Comparison of ENCODE assay signal across 16 cellular contexts in genomic region chr1:235557495-235557894, GRCh38. TPM values are rescaled to one million over a fixed set of nuclear protein-coding genes. Genes with fewer than 3 reads are reported as not detected.
A peak's percentile ranks its signal among the peaks of the same experiment; 100 is the strongest.
DNase-seq lines count a peak whose midpoint lies in the region; ATAC-seq, FAIRE-seq and TF ChIP-seq lines count a peak whose summit lies in the region.
"Had no signal": no experiment of that assay in that cellular context is flagged by ENCODE, and none has a peak within 500 bp of the region (broad histone marks: within the 10 kb centered on the region; RNA-seq: fewer than 3 reads in every experiment).

No MANE protein-coding gene starts in this region.

- H3K27me3 ChIP-seq in DND-41 (ENCODE audit: insufficient read depth, low read length, poor library complexity) (no peaks in the 10 kb centered on the region), endothelial cell of umbilical vein (ENCODE audit: control insufficient read depth in 2 of 2, insufficient read depth in 2 of 2, low read length in 2 of 2) (no peaks in the 10 kb centered on the region)
- H3K27me3 ChIP-seq: heart right ventricle, tibial nerve had no signal

- H3K9me2 ChIP-seq in OCI-LY7 (ENCODE audit: insufficient read depth, low read length): no peaks in the 10 kb centered on the region

- H3K36me3 ChIP-seq in DND-41 (ENCODE audit: insufficient read depth, low read length): no peaks in the 10 kb centered on the region
- no peaks in the 10 kb centered on the region for H3K36me3 ChIP-seq in OCI-LY7 (ENCODE audit: insufficient read depth, low read length)
- H3K36me3 ChIP-seq in endothelial cell of umbilical vein (ENCODE audit: control insufficient read depth in 2 of 2, extremely low read depth in 1 of 2, insufficient read depth in 2 of 2, low read length in 2 of 2): no peaks in the 10 kb centered on the region
- H3K36me3 ChIP-seq: heart right ventricle, lower lobe of right lung, tibial nerve had no signal

- H3K9me3 ChIP-seq in DND-41 (ENCODE audit: insufficient read depth, low read length, severe bottlenecking): no peaks in the 10 kb centered on the region
- H3K9me3 ChIP-seq in OCI-LY7 (ENCODE audit: low read length): no peaks in the 10 kb centered on the region
- no peaks in the 10 kb centered on the region for H3K9me3 ChIP-seq in endothelial cell of umbilical vein (replicated peaks; ENCODE audit: control insufficient read depth, insufficient read depth, low read length)
- H3K9me3 ChIP-seq: lower lobe of right lung had no signal

- peak; percentile 44 for FAIRE-seq in endothelial cell of umbilical vein (lab: Jason Lieb, UNC)
- FAIRE-seq: TTC549 had no signal

- no peak overlapping the region for H3K9ac ChIP-seq in DND-41 (ENCODE audit: low read depth, low read length)
- no peak overlapping the region for H3K9ac ChIP-seq in endothelial cell of umbilical vein (replicated peaks; ENCODE audit: extremely low read depth, insufficient read depth, low read length)

- intact Hi-C loops in OCI-LY7 (cut with micrococcal nuclease; ENCODE audit: unreplicated experiment): no loop called here
- intact Hi-C loops in endothelial cell of umbilical vein (cut with micrococcal nuclease): loop anchor here (1.0 kb wide), 1 partner anchor 226 kb away; no protein-coding TSS in a partner anchor

- dilution Hi-C loops in endothelial cell of umbilical vein (cut with MboI; ENCODE audit: extremely low pct_ligation_motif_present, low sequenced_read_pairs): no loop called here

- no peak overlapping the region for H3K4me2 ChIP-seq in DND-41 (ENCODE audit: insufficient read depth, low read length)
- no peak overlapping the region for H3K4me2 ChIP-seq in OCI-LY7 (ENCODE audit: low read length)
- H3K4me2 ChIP-seq in endothelial cell of umbilical vein (ENCODE audit: insufficient read depth, low read length): no peak overlapping the region

- POLR2A ChIA-PET in OCI-LY7 (lab: Charles Lee) (interaction anchor here (0.6 kb wide), 1 partner anchor 505 kb away, joined by 4 read pairs; no protein-coding TSS in a partner anchor), endothelial cell of umbilical vein (lab: Charles Lee) (no interaction called here)

- H3K4me3 ChIP-seq in DND-41 (ENCODE audit: low read depth in 1 of 2, low read length in 2 of 2) (no peak overlapping the region), OCI-LY7 (ENCODE audit: low read depth, low read length, poor library complexity, severe bottlenecking) (no peak overlapping the region), endothelial cell of umbilical vein (replicated peaks in 1 of 3; ENCODE audit: insufficient read depth in 1 of 3, low read depth in 1 of 3, low read length in 3 of 3) (no peak overlapping the region)
- H3K4me3 ChIP-seq: heart right ventricle, lower lobe of right lung, tibial nerve had no signal

- no peak overlapping the region for H3K27ac ChIP-seq in 22Rv1
- no peak overlapping the region for H3K27ac ChIP-seq in DND-41 (ENCODE audit: low read length)
- no peak overlapping the region for H3K27ac ChIP-seq in OCI-LY7 (ENCODE audit: low read depth, low read length, poor library complexity, severe bottlenecking)
- H3K27ac ChIP-seq in endothelial cell of umbilical vein (ENCODE audit: insufficient read depth, low read depth, low read length): no peak overlapping the region
- H3K27ac ChIP-seq: heart right ventricle, lower lobe of right lung, tibial nerve had no signal

- H2AFZ ChIP-seq in DND-41 (ENCODE audit: low read depth, low read length): no peak overlapping the region
- H2AFZ ChIP-seq in OCI-LY7 (ENCODE audit: low read length): no peak overlapping the region
- H2AFZ ChIP-seq in endothelial cell of umbilical vein (ENCODE audit: low read depth, low read length): no peak overlapping the region

- peak; percentile 25 for DNase-seq in DND-41
- peak; percentile 6 for DNase-seq in OCI-LY7 (ENCODE audit: low spot score)
- no peak for DNase-seq in endothelial cell of umbilical vein (ENCODE audit: low read depth, low spot score)
- DNase-seq in NCI-H2227 (lab: John Stamatoyannopoulos, UW; ENCODE audit: unreplicated experiment): no peak
- DNase-seq in UCSD-AML1 (lab: John Stamatoyannopoulos, UW; ENCODE audit: unreplicated experiment): no peak
- DNase-seq: CD4-positive, alpha-beta T cell; effector CD4-positive, alpha-beta T cell; heart right ventricle; lower lobe of right lung; NCI-H2081; posterior cingulate gyrus had no signal

- ATAC-seq in DND-41 (ENCODE audit: insufficient read depth, low read depth) (no peak; the same call in 2 of the 3 replicates), HG03280 (IDR thresholded peaks at IDR 0.05; ENCODE audit: unreplicated experiment) (no peak), GM18868 (IDR thresholded peaks at IDR 0.05; ENCODE audit: unreplicated experiment) (no peak)
- ATAC-seq: heart right ventricle, lower lobe of right lung had no signal

- H4K20me1 ChIP-seq in DND-41 (ENCODE audit: insufficient read depth, low read length) (no peaks in the 10 kb centered on the region), OCI-LY7 (ENCODE audit: insufficient read depth, low read length) (no peaks in the 10 kb centered on the region), endothelial cell of umbilical vein (replicated peaks; ENCODE audit: control insufficient read depth, extremely low read depth, insufficient read depth, low read length) (no peaks in the 10 kb centered on the region)

- CTCF ChIA-PET in OCI-LY7 (lab: Charles Lee; ENCODE audit: unreplicated experiment) (no interaction called here), endothelial cell of umbilical vein (lab: Charles Lee) (interaction anchor here (1.3 to 2.7 kb wide), 6 partner anchors 13 to 415 kb away, joined by 3 to 9 read pairs (median 7); no protein-coding TSS in a partner anchor)

- H3K9me1 ChIP-seq in endothelial cell of umbilical vein (replicated peaks; ENCODE audit: control insufficient read depth, extremely low read depth, insufficient read depth, low read length): no peaks in the 10 kb centered on the region

- TF ChIP-seq CTCF in 22Rv1 (IDR thresholded peaks at IDR 0.05) (peak; percentile 69), DND-41 (IDR thresholded peaks at IDR 0.05; ENCODE audit: borderline replicate concordance, extremely low read depth, low read length, poor library complexity, severe bottlenecking) (peak; percentile 48), OCI-LY7 (conservative IDR thresholded peaks at IDR 0.05; ENCODE audit: low read length) (peak; percentile 68), endothelial cell of umbilical vein (IDR thresholded peaks at IDR 0.05; ENCODE audit: extremely low read depth in 1 of 2, insufficient read depth in 1 of 2, low read depth in 1 of 2, low read length in 2 of 2) (peak; percentile 11 to 15)

- no peak for TF ChIP-seq POLR2A in endothelial cell of umbilical vein (IDR thresholded peaks at IDR 0.05; ENCODE audit: low read depth, low read length)

- BruUV-seq in OCI-LY7 (replicated peaks; lab: Mats Ljungman, UMichigan): no TSS peak
- BruUV-seq in endothelial cell of umbilical vein (replicated peaks; lab: Mats Ljungman, UMichigan): no TSS peak

- no peaks in the 10 kb centered on the region for H3K4me1 ChIP-seq in DND-41 (ENCODE audit: insufficient read depth, low read length)
- H3K4me1 ChIP-seq in OCI-LY7 (ENCODE audit: insufficient read depth, low read length, poor library complexity, severe bottlenecking): no peaks in the 10 kb centered on the region
- no peaks in the 10 kb centered on the region for H3K4me1 ChIP-seq in endothelial cell of umbilical vein (ENCODE audit: control insufficient read depth, extremely low read depth, insufficient read depth, low read length)
- H3K4me1 ChIP-seq: lower lobe of right lung, tibial nerve had no signal

- H3K79me2 ChIP-seq in DND-41 (ENCODE audit: insufficient read depth, low read length) (no peaks in the 10 kb centered on the region), OCI-LY7 (ENCODE audit: insufficient read depth, low read depth, low read length) (no peaks in the 10 kb centered on the region), endothelial cell of umbilical vein (ENCODE audit: control insufficient read depth, insufficient read depth, low read length) (no peaks in the 10 kb centered on the region)

TF ChIP-seq in endothelial cell of umbilical vein, 7 proteins besides CTCF, POLR2A, EP300 and RAD21:
- TF ChIP-seq GATA2 (IDR thresholded peaks at IDR 0.05; ENCODE audit: insufficient read depth, insufficient read length, low read depth, low read length): no peak
- TF ChIP-seq POLR2AphosphoS5 (IDR thresholded peaks at IDR 0.05; ENCODE audit: insufficient read depth, low read depth, low read length): no peak
- no peak for TF ChIP-seq JUN (IDR thresholded peaks at IDR 0.05; ENCODE audit: borderline replicate concordance, insufficient read depth, insufficient read length, low read depth)
- TF ChIP-seq MAX (IDR thresholded peaks at IDR 0.05; ENCODE audit: insufficient read depth, insufficient read length): no peak
- TF ChIP-seq FOS (IDR thresholded peaks at IDR 0.05; ENCODE audit: borderline replicate concordance, insufficient read depth, low read length): no peak
- TF ChIP-seq EZH2 (IDR thresholded peaks at IDR 0.05; ENCODE audit: borderline replicate concordance, low read depth, low read length, severe bottlenecking): no peak
- no peak for TF ChIP-seq MYC (IDR thresholded peaks at IDR 0.05; ENCODE audit: low read depth, low read length)

RNA-seq across cellular contexts. Expression of gene B3GALNT2, which starts 53.2 kb away (rescaled TPM):
- 18.6 and 20.7 TPM in 2 replicates for total RNA-seq in OCI-LY7 (2014; rRNA removed; shearing (Covaris generic))
- 23.4 and 24.3 TPM in 2 replicates for total RNA-seq in OCI-LY7 (2022)
- 30.0 and 32.2 TPM in 2 replicates for total RNA-seq in endothelial cell of umbilical vein
- polyA plus RNA-seq in endothelial cell of umbilical vein: 8.7 and 12.0 TPM in 2 replicates
- polyA plus RNA-seq in endothelial cell of umbilical vein (2011; cell fraction: cytosol; rRNA removed): 10.3 and 11.9 TPM in 2 replicates
- 23.7 and 24.0 TPM in 2 replicates for polyA plus RNA-seq in endothelial cell of umbilical vein (2011; cell fraction: nucleus; rRNA removed)
- polyA plus RNA-seq in endothelial cell of umbilical vein (2012): 15.6 and 17.8 TPM in 2 replicates
- 38.1 and 50.6 TPM in 2 replicates for polyA minus RNA-seq in endothelial cell of umbilical vein
- polyA minus RNA-seq in endothelial cell of umbilical vein (2011; cell fraction: cytosol; rRNA and poly(A)+ RNA removed): 35.1 TPM
- polyA minus RNA-seq in endothelial cell of umbilical vein (2011; cell fraction: nucleus; rRNA and poly(A)+ RNA removed): 35.3 and 37.4 TPM in 2 replicates

Comparison
In these comparisons a context has a peak if more than half of its experiments do, and no peak if none do; other contexts are left out.
1. CTCF ChIP-seq: peak in every context shown above with its lines; median percentile 69 in 22Rv1; 68 in OCI-LY7; 48 in DND-41; 13 in endothelial cell of umbilical vein.
2. DNase-seq: peak in DND-41 (single experiment) and OCI-LY7 (single experiment); none in endothelial cell of umbilical vein (single experiment), NCI-H2227 (single experiment) and UCSD-AML1 (single experiment).